In the genomic region with DNA sequence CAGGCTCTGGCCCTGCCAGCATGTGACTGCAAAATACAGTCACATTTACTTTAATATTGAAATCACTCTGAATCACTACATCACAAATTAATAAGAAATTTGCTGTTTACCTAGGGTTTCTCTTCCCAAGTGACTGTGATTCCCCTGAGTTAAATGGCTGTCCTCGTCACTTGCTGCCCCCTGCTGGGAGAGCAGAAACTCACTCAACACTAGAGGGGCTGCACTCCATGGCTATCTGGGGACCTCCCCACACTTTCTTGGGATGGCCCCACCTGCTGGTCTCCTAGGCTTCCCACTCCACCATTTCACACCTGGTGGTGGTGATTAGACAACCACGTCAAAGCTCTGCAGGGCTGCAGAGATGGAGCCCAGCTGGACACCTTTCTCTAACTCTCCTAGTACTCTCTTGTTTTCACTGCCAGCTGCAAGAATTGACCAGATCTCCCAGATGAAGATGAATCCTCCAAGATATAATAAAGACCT, we compare ENCODE assay signal across 9 cellular contexts.
DNase-seq lines count a peak whose midpoint lies in the region; ATAC-seq, FAIRE-seq and TF ChIP-seq lines count a peak whose summit lies in the region.
"Had no signal": no experiment of that assay in that cellular context is flagged by ENCODE, and none has a peak within 500 bp of the region (broad histone marks: within the 10 kb centered on the region; RNA-seq: fewer than 3 reads in every experiment).

No MANE protein-coding gene starts in this region.

- ATAC-seq in GM21360 (IDR thresholded peaks at IDR 0.05; ENCODE audit: unreplicated experiment): no peak

- no peak overlapping the region for H3K27ac ChIP-seq in esophagus squamous epithelium
- H3K27ac ChIP-seq: thoracic aorta had no signal

- 22 to 38% methylated on average over 1 to 2 of the region's 2 CpGs for WGBS in esophagus squamous epithelium, 2 donors

- H3K36me3 ChIP-seq in BJ (ENCODE audit: control insufficient read depth, insufficient read depth, low read length) (no peaks in the 10 kb centered on the region), esophagus squamous epithelium (no peaks in the 10 kb centered on the region)
- H3K36me3 ChIP-seq: thoracic aorta had no signal

- TF ChIP-seq CTCF in BJ (IDR thresholded peaks at IDR 0.05; ENCODE audit: insufficient read depth, low read depth, low read length) (peak; percentile 60), GM20000 (IDR thresholded peaks at IDR 0.05; ENCODE audit: extremely low read depth, missing control alignments) (peak; percentile 60), esophagus squamous epithelium (IDR thresholded peaks at IDR 0.05) (peak; percentile 19 to 78 (median 54))

- FAIRE-seq in frontal cortex (lab: Jason Lieb, UNC): no peak

- intact Hi-C loops in esophagus squamous epithelium (cut with DNase I): no loop called here

- H3K4me1 ChIP-seq in esophagus squamous epithelium: peaks cover 0 to 7% (median 0%) of the 10 kb centered on the region in 3 donors

- H3K27me3 ChIP-seq in BJ (ENCODE audit: control insufficient read depth, insufficient read depth, low read length): no peaks in the 10 kb centered on the region
- no peaks in the 10 kb centered on the region for H3K27me3 ChIP-seq in esophagus squamous epithelium

- TF ChIP-seq POLR2A in esophagus squamous epithelium (IDR thresholded peaks at IDR 0.05): no peak

- DNase-seq in BJ (ENCODE audit: low read depth): no peak
- peak; percentile 65 for DNase-seq in GM20000 (ENCODE audit: low spot score)
- DNase-seq in NOMO-1 treated with dmso at 0.1 percent for 144 hours (lab: John Stamatoyannopoulos, UW; ENCODE audit: unreplicated experiment): peak; percentile 29
- DNase-seq in activated CD8-positive, alpha-beta memory T cell treated with anti-CD3 and anti-CD28 coated beads, Interleukin-2, amount 50 U/mL, for 24 hours (ENCODE audit: extremely low read depth): peak; percentile 64
- DNase-seq in esophagus squamous epithelium (lab: John Stamatoyannopoulos, UW): no peak
- DNase-seq in stimulated activated CD4-positive, alpha-beta T cell treated with anti-CD3 and anti-CD28 coated beads, Interleukin-15, amount 100 ng/mL, for 1 hour (ENCODE audit: low read depth in 1 of 2, low spot score in 1 of 2): peak; percentile 61 to 65
- no peak for DNase-seq in frontal cortex (ENCODE audit: low spot score in 2 of 2)

- CTCF ChIA-PET in BJ (lab: Yijun Ruan, JAX): interaction anchor here (0.5 to 2.1 kb wide), 10 partner anchors 10 to 84 kb away, joined by 3 to 22 read pairs (median 4); no protein-coding TSS in a partner anchor

- POLR2A ChIA-PET in BJ (lab: Charles Lee): no interaction called here

- H3K4me3 ChIP-seq in BJ (ENCODE audit: low read depth, low read length) (no peak overlapping the region), esophagus squamous epithelium (no peak overlapping the region)
- H3K4me3 ChIP-seq: thoracic aorta had no signal

- H3K9me3 ChIP-seq in esophagus squamous epithelium: peaks cover 0 to 2% (median 0%) of the 10 kb centered on the region in 3 donors

Comparison
In these comparisons a context has a peak if more than half of its experiments do, and no peak if none do; other contexts are left out.
1. DNase-seq: peak in GM20000 (single experiment), NOMO-1 treated with dmso at 0.1 percent for 144 hours (single experiment), activated CD8-positive, alpha-beta memory T cell treated with anti-CD3 and anti-CD28 coated beads, Interleukin-2, amount 50 U/mL, for 24 hours (single experiment) and stimulated activated CD4-positive, alpha-beta T cell treated with anti-CD3 and anti-CD28 coated beads, Interleukin-15, amount 100 ng/mL, for 1 hour (2 of 2); none in BJ (single experiment), esophagus squamous epithelium (single experiment) and frontal cortex (0 of 2).
2. Peak in every context shown above with its lines, with median percentiles within 50 percentile points of each other: CTCF ChIP-seq.